10 cellular contexts compared by ENCODE assay signal in genomic region chr14:59245809-59246295, GRCh38. TPM values are rescaled to one million over a fixed set of nuclear protein-coding genes. Genes with fewer than 3 reads are reported as not detected.
A peak's percentile ranks its signal among the peaks of the same experiment; 100 is the strongest.
DNase-seq lines count a peak whose midpoint lies in the region; ATAC-seq, FAIRE-seq and TF ChIP-seq lines count a peak whose summit lies in the region.
"Had no signal": no experiment of that assay in that cellular context is flagged by ENCODE, and none has a peak within 500 bp of the region (broad histone marks: within the 10 kb centered on the region; RNA-seq: fewer than 3 reads in every experiment).

No MANE protein-coding gene starts in this region.

- no peaks in the 10 kb centered on the region for H3K36me3 ChIP-seq in tibial artery
- no peaks in the 10 kb centered on the region for H3K36me3 ChIP-seq in WERI-Rb-1
- H3K36me3 ChIP-seq in A673 (ENCODE audit: insufficient read depth, low read length, poor library complexity, severe bottlenecking), result no peaks in the 10 kb centered on the region
- H3K36me3 ChIP-seq: right atrium auricular region had no signal

- POLR2A ChIA-PET in HEK293T (lab: Yijun Ruan, JAX), result no interaction called here
- POLR2A ChIA-PET in A673 (lab: Charles Lee; ENCODE audit: low non-redundant PET), result no interaction called here

- DNase-seq in HEK293T (ENCODE audit: extremely low spot score) (no peak), tibial artery (no peak), WERI-Rb-1 (no peak), A673 (ENCODE audit: low spot score) (no peak)
- DNase-seq: caudate nucleus had no signal

- CTCF ChIA-PET in HEK293T (lab: Yijun Ruan, JAX) (no interaction called here), A673 (lab: Charles Lee) (no interaction called here)

- BruUV-seq in A673 (replicated peaks; lab: Mats Ljungman, UMichigan), result no TSS peak

- no peak overlapping the region for H3K4me3 ChIP-seq in tibial artery
- no peak overlapping the region for H3K4me3 ChIP-seq in WERI-Rb-1 (ENCODE audit: low read depth, low read length)
- H3K4me3 ChIP-seq in A673 (ENCODE audit: low read depth, low read length, poor library complexity, severe bottlenecking), result no peak overlapping the region
- H3K4me3 ChIP-seq: right atrium auricular region had no signal

- H3K4me1 ChIP-seq in tibial artery (peaks cover 0 to 44% (median 12%) of the 10 kb centered on the region in 4 donors), A673 (ENCODE audit: insufficient read depth, low read length, poor library complexity, severe bottlenecking) (peaks cover 21% of the 10 kb centered on the region)

- TF ChIP-seq CTCF in tibial artery (IDR thresholded peaks at IDR 0.05), result no peak
- no peak for TF ChIP-seq CTCF in WERI-Rb-1 (IDR thresholded peaks at IDR 0.05; ENCODE audit: low read depth, low read length)
- no peak for TF ChIP-seq CTCF in A673 (conservative IDR thresholded peaks at IDR 0.05; ENCODE audit: low read depth, low read length)

- H3K9me3 ChIP-seq in tibial artery (no peaks in the 10 kb centered on the region), WERI-Rb-1 (ENCODE audit: severe bottlenecking) (no peaks in the 10 kb centered on the region), A673 (ENCODE audit: low read depth, low read length, poor library complexity, severe bottlenecking) (no peaks in the 10 kb centered on the region)
- H3K9me3 ChIP-seq: right atrium auricular region had no signal

- peak; percentile 39 for FAIRE-seq in endometrium (lab: Jason Lieb, UNC)

- intact Hi-C loops in tibial artery (cut with DNase I; ENCODE audit: low total_unique reads), result no loop called here
- intact Hi-C loops in A673 (cut with micrococcal nuclease; ENCODE audit: unreplicated experiment), result no loop called here

- ATAC-seq in GM18861 (IDR thresholded peaks at IDR 0.05; ENCODE audit: unreplicated experiment) (peak; percentile 86), GM21528 (IDR thresholded peaks at IDR 0.05; ENCODE audit: low FRiP score, unreplicated experiment) (peak; percentile 75), HG03097 (IDR thresholded peaks at IDR 0.05; ENCODE audit: low FRiP score, unreplicated experiment) (peak; percentile 72)

- H3K27me3 ChIP-seq in tibial artery, result no peaks in the 10 kb centered on the region
- H3K27me3 ChIP-seq in WERI-Rb-1 (ENCODE audit: insufficient read depth, low read depth, severe bottlenecking), result no peaks in the 10 kb centered on the region
- H3K27me3 ChIP-seq in A673 (replicated peaks; ENCODE audit: insufficient read depth, low read depth, low read length, poor library complexity), result no peaks in the 10 kb centered on the region
- H3K27me3 ChIP-seq: right atrium auricular region had no signal

- H3K27ac ChIP-seq in tibial artery (no peak overlapping the region), WERI-Rb-1 (no peak overlapping the region), A673 (ENCODE audit: low read depth, low read length, poor library complexity, severe bottlenecking) (no peak overlapping the region)
- H3K27ac ChIP-seq: right atrium auricular region had no signal

TF ChIP-seq in HEK293T, 16 proteins besides CTCF, POLR2A, EP300 and RAD21:
- TF ChIP-seq ARNT (IDR thresholded peaks at IDR 0.05), result no peak

RNA-seq across cellular contexts. Expression of gene DAAM1, which starts 57.4 kb away (rescaled TPM):
- total RNA-seq in A673 (2021), result 10.8 and 11.5 TPM in 2 replicates
